In genomic region chr2:36511858-36512630, GRCh38 we compare ENCODE assay signal across 11 cellular contexts.
DNase-seq lines count a peak whose midpoint lies in the region; ATAC-seq lines count a peak whose summit lies in the region.
"Had no signal": no experiment of that assay in that cellular context is flagged by ENCODE, and none has a peak within 500 bp of the region (broad histone marks: within the 10 kb centered on the region; RNA-seq: fewer than 3 reads in every experiment).

No MANE protein-coding gene starts in this region.

- ATAC-seq in GM19395 (IDR thresholded peaks at IDR 0.05; ENCODE audit: unreplicated experiment), result peak; percentile 76
- peak; percentile 36 for ATAC-seq in HG03565 (IDR thresholded peaks at IDR 0.05; ENCODE audit: unreplicated experiment)
- ATAC-seq in HG03378 (IDR thresholded peaks at IDR 0.05; ENCODE audit: unreplicated experiment), result no peak
- no peak for ATAC-seq in HG03521 (IDR thresholded peaks at IDR 0.05; ENCODE audit: unreplicated experiment)
- ATAC-seq: activated T-cell treated with anti-CD3 and anti-CD28 coated beads, Interleukin-2, amount 50 U/mL, for 72 hours; lower lobe of right lung had no signal

- DNase-seq in DMS79 treated with DMSO at 0.1 percent for 48 hours (lab: John Stamatoyannopoulos, UW), result peak; percentile 43
- peak; percentile 65 for DNase-seq in fibroblast of peridontal ligament (ENCODE audit: extremely low read depth)
- no peak for DNase-seq in NCI-H2227 (lab: John Stamatoyannopoulos, UW; ENCODE audit: unreplicated experiment)
- no peak for DNase-seq in NCI-H510A (lab: John Stamatoyannopoulos, UW)
- DNase-seq: activated T-cell treated with anti-CD3 and anti-CD28 coated beads, Interleukin-2, amount 50 U/mL, for 72 hours; lower lobe of right lung; SHP77 treated with DMSO at 0.1 percent for 48 hours had no signal

Comparison
In these comparisons a context has a peak if more than half of its experiments do, and no peak if none do; other contexts are left out.
1. DNase-seq: peak in DMS79 treated with DMSO at 0.1 percent for 48 hours (single experiment) and fibroblast of peridontal ligament (single experiment); none in NCI-H2227 (single experiment) and NCI-H510A (single experiment).
2. ATAC-seq: peak in GM19395 (single experiment) and HG03565 (single experiment); none in HG03378 (single experiment) and HG03521 (single experiment).